In genomic region chr19:307793-308420, GRCh38 we compare ENCODE assay signal across 19 cellular contexts. TPM values are rescaled to one million over a fixed set of nuclear protein-coding genes. Genes with fewer than 3 reads are reported as not detected.
"Had no signal": no experiment of that assay in that cellular context is flagged by ENCODE, and none has a peak within 500 bp of the region (broad histone marks: within the 10 kb centered on the region; RNA-seq: fewer than 3 reads in every experiment).

No MANE protein-coding gene starts in this region.

- H3K27me3 ChIP-seq: body of pancreas, foreskin keratinocyte had no signal

- ATAC-seq: activated CD4-positive, alpha-beta T cell treated with anti-CD3 and anti-CD28 coated beads for 36 hours; activated CD8-positive, alpha-beta memory T cell treated with anti-CD3 and anti-CD28 coated beads, Interleukin-2, amount 10 ng/mL, durations not matched to agents 7 days and 5 days; body of pancreas; foreskin keratinocyte; naive thymus-derived CD8-positive, alpha-beta T cell; sciatic nerve; T-helper 17 cell had no signal

- H3K4me3 ChIP-seq: body of pancreas, prostate gland, thoracic aorta had no signal

- DNase-seq: activated CD4-positive, alpha-beta memory T cell treated with anti-CD3 and anti-CD28 coated beads for 36 hours; activated CD4-positive, alpha-beta T cell treated with anti-CD3 and anti-CD28 coated beads for 36 hours; activated CD8-positive, alpha-beta memory T cell treated with anti-CD3 and anti-CD28 coated beads, Interleukin-2, amount 10 ng/mL, durations not matched to agents 7 days and 5 days; activated gamma-delta T cell treated with Interleukin-2 at 50 U/mL for 16 hours; activated T-cell treated with anti-CD3 and anti-CD28 coated beads, Interleukin-2, amount 50 U/mL, for 24 hours; amniotic stem cell; body of pancreas; central memory CD4-positive, alpha-beta T cell; cortex of kidney; effector CD4-positive, alpha-beta T cell; foreskin keratinocyte; left cardiac atrium; nucleus accumbens; stimulated activated CD4-positive, alpha-beta T cell treated with anti-CD3 and anti-CD28 coated beads, Interleukin-2, amount 100 ng/mL, for 24 hours; T-helper 17 cell had no signal

- H3K4me1 ChIP-seq: body of pancreas, foreskin keratinocyte, prostate gland had no signal

- H3K9me3 ChIP-seq: body of pancreas, prostate gland, thoracic aorta had no signal

- H3K27ac ChIP-seq: body of pancreas, foreskin keratinocyte, prostate gland, thoracic aorta had no signal

RNA-seq across cellular contexts. Expression of gene PLPP2, which starts 16.7 kb away (rescaled TPM):
- total RNA-seq: activated CD8-positive, alpha-beta memory T cell treated with anti-CD3 and anti-CD28 coated beads, Interleukin-2, amount 10 ng/mL, durations not matched to agents 7 days and 5 days; naive thymus-derived CD8-positive, alpha-beta T cell had no signal
